ENCODE assay signal across 18 cellular contexts in genomic region chr18:70028734-70029133, GRCh38.
DNase-seq lines count a peak whose midpoint lies in the region; ATAC-seq, FAIRE-seq and TF ChIP-seq lines count a peak whose summit lies in the region.
"Had no signal": no experiment of that assay in that cellular context is flagged by ENCODE, and none has a peak within 500 bp of the region (broad histone marks: within the 10 kb centered on the region; RNA-seq: fewer than 3 reads in every experiment).

No MANE protein-coding gene starts in this region.

- no peaks in the 10 kb centered on the region for H3K79me2 ChIP-seq in osteoblast (ENCODE audit: insufficient read depth, low read length)

- peak; percentile 83 for ATAC-seq in GM19351 (IDR thresholded peaks at IDR 0.05; ENCODE audit: unreplicated experiment)
- peak; percentile 83 for ATAC-seq in HG02642 (IDR thresholded peaks at IDR 0.05; ENCODE audit: poor library complexity, unreplicated experiment)
- peak; percentile 85 for ATAC-seq in HG03159 (IDR thresholded peaks at IDR 0.05; ENCODE audit: unreplicated experiment)
- ATAC-seq: pancreas had no signal

- no peaks in the 10 kb centered on the region for H3K4me1 ChIP-seq in osteoblast (ENCODE audit: insufficient read depth, low read length)
- H3K4me1 ChIP-seq: pancreas had no signal

- H3K36me3 ChIP-seq in osteoblast (ENCODE audit: insufficient read depth, low read length), result no peaks in the 10 kb centered on the region
- H3K36me3 ChIP-seq: pancreas had no signal

- H4K20me1 ChIP-seq in osteoblast (ENCODE audit: insufficient read depth, low read length), result no peaks in the 10 kb centered on the region

- H3K4me2 ChIP-seq in osteoblast (ENCODE audit: insufficient read depth, low read length), result no peak overlapping the region

- no peak overlapping the region for H3K4me3 ChIP-seq in osteoblast (ENCODE audit: insufficient read depth, low read length)
- H3K4me3 ChIP-seq: pancreas had no signal

- no peak for DNase-seq in GM12891 (ENCODE audit: insufficient read length, low spot score)
- DNase-seq in effector CD8-positive, alpha-beta T cell (lab: John Stamatoyannopoulos, UW), result no peak
- DNase-seq in osteoblast (ENCODE audit: insufficient read length, low spot score, missing footprints), result no peak
- DNase-seq in activated CD4-positive, CD25-positive, alpha-beta regulatory T cell treated with anti-CD3 and anti-CD28 coated beads, Interleukin-2, amount 50 U/mL, for 72 hours, result no peak
- no peak for DNase-seq in 8988T
- DNase-seq: activated T-cell treated with anti-CD3 and anti-CD28 coated beads, Interleukin-2, amount 50 U/mL, for 48 hours; aorta; dermis blood vessel endothelial cell; H9; IMR-90; NCI-H1436; pancreas; stimulated activated CD4-positive, alpha-beta T cell treated with anti-CD3 and anti-CD28 coated beads, Interleukin-12 subunit alpha, Interleukin-12 subunit beta, amount 100 ng/mL, for 4 hours had no signal

- H3K27ac ChIP-seq in osteoblast (ENCODE audit: low read depth, low read length), result no peak overlapping the region
- H3K27ac ChIP-seq: pancreas had no signal

- no peak for TF ChIP-seq POLR2A in GM12891 (IDR thresholded peaks at IDR 0.05; ENCODE audit: low read depth, low read length)

- no peaks in the 10 kb centered on the region for H3K9me3 ChIP-seq in osteoblast (ENCODE audit: low read depth, low read length)
- H3K9me3 ChIP-seq: pancreas had no signal

- H3K27me3 ChIP-seq in osteoblast (ENCODE audit: insufficient read depth, low read length), result no peaks in the 10 kb centered on the region
- H3K27me3 ChIP-seq: pancreas had no signal

- H2AFZ ChIP-seq in osteoblast (ENCODE audit: low read length), result no peak overlapping the region

- no peak for TF ChIP-seq CTCF in osteoblast (IDR thresholded peaks at IDR 0.05; ENCODE audit: extremely low read depth, low read depth, low read length)

- FAIRE-seq in GM12891 (lab: Jason Lieb, UNC), result peak; percentile 85
- FAIRE-seq: A204.1, pancreas, urothelium cell line had no signal

TF ChIP-seq in GM12891, 5 proteins besides CTCF, POLR2A, EP300 and RAD21:
- no peak for TF ChIP-seq POLR2AphosphoS5 (IDR thresholded peaks at IDR 0.05; ENCODE audit: low read depth, low read length)
- TF ChIP-seq PAX5 (IDR thresholded peaks at IDR 0.05; ENCODE audit: insufficient read depth, low read length, severe bottlenecking), result peak; percentile 30
- TF ChIP-seq SPI1 (IDR thresholded peaks at IDR 0.05; ENCODE audit: low read depth, low read length), result no peak
- no peak for TF ChIP-seq POU2F2 (IDR thresholded peaks at IDR 0.05; ENCODE audit: low read depth, low read length)
- TF ChIP-seq TAF1 (IDR thresholded peaks at IDR 0.05; ENCODE audit: low read depth, low read length), result no peak
